13 cellular contexts compared by ENCODE assay signal in the genomic region with DNA sequence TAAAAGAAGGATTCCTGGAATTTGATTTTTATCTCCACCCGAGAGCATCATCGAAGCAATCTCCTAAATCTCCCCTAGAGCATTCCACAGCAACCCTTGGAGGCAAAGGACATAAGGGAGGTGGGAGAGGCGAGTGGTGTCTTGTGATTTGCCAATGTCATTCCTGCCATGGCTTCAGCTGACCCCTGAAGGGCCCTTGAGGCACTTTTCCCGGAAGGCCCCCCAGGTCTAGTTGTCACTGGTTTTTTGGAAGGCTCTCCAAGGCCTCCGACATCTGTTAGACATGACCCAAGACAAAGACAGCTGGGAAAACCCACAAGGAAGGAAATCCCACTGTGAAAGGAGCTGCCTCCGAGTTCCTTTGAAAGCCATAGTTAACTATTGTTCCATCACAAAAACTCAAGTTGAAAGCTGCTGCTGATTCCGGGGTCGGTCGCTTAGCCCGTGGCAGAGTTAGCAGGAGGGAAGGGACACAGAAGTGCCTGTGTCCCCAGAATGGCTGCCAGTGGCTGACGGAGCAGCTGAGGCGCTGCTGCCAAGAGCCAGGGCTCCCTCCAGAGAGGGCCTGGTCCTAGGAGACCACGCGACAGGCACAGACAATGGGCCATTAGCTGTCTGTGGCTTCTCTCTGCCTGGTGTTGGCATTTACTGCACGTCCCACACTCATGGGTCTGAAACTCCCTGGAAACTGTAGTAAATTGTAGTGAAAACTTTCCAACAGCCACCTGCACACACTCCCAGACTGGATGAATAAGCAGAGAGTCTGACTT. TPM values are rescaled to one million over a fixed set of nuclear protein-coding genes. Genes with fewer than 3 reads are reported as not detected.
DNase-seq lines count a peak whose midpoint lies in the region; ATAC-seq, FAIRE-seq and TF ChIP-seq lines count a peak whose summit lies in the region.
"Had no signal": no experiment of that assay in that cellular context is flagged by ENCODE, and none has a peak within 500 bp of the region (broad histone marks: within the 10 kb centered on the region; RNA-seq: fewer than 3 reads in every experiment).

No MANE protein-coding gene starts in this region.

- H3K9ac ChIP-seq in astrocyte (ENCODE audit: low read length) (no peak overlapping the region), kidney (ENCODE audit: low read length in 2 of 2) (no peak overlapping the region)
- H3K9ac ChIP-seq: BLaER1 had no signal

- H3K9me3 Mint-ChIP-seq in astrocyte (ENCODE audit: unreplicated experiment): peaks cover 4% of the 10 kb centered on the region

- H2AFZ ChIP-seq in astrocyte (ENCODE audit: low read depth, low read length): peak overlapping the region; percentile 64

- peaks cover 26% of the 10 kb centered on the region for H3K4me1 Mint-ChIP-seq in astrocyte (ENCODE audit: low read depth, unreplicated experiment)

- H3K4me3 ChIP-seq in HEK293 (ENCODE audit: low read depth, low read length) (no peak overlapping the region), astrocyte (ENCODE audit: insufficient read depth, low read depth, low read length) (no peak overlapping the region), pancreas (no peak overlapping the region), kidney (ENCODE audit: low read length in 2 of 2) (no peak overlapping the region), lower leg skin (ENCODE audit: low read depth, poor library complexity, severe bottlenecking) (no peak overlapping the region)
- H3K4me3 ChIP-seq: BLaER1 had no signal

- H3K27me3 ChIP-seq in astrocyte (ENCODE audit: insufficient read depth, low read length) (no peaks in the 10 kb centered on the region), pancreas (no peaks in the 10 kb centered on the region)
- H3K27me3 ChIP-seq: BLaER1 had no signal

- peak overlapping the region; percentile 36 for H3K27ac Mint-ChIP-seq in astrocyte (ENCODE audit: unreplicated experiment)

- H3K4me3 Mint-ChIP-seq in astrocyte (ENCODE audit: unreplicated experiment): peak overlapping the region; percentile 47

- no peaks in the 10 kb centered on the region for H3K36me3 ChIP-seq in HEK293 (ENCODE audit: control insufficient read depth in 2 of 2, insufficient read depth in 1 of 2, low read length in 2 of 2)
- no peaks in the 10 kb centered on the region for H3K36me3 ChIP-seq in astrocyte (ENCODE audit: insufficient read depth, low read length)
- H3K36me3 ChIP-seq in pancreas: no peaks in the 10 kb centered on the region
- H3K36me3 ChIP-seq in kidney (ENCODE audit: control insufficient read depth in 1 of 2, insufficient read depth in 2 of 2, low read length in 2 of 2): no peaks in the 10 kb centered on the region
- H3K36me3 ChIP-seq: BLaER1 had no signal

- no peaks in the 10 kb centered on the region for H3K79me2 ChIP-seq in astrocyte (ENCODE audit: insufficient read depth, low read length)

- peak; percentile 48 to 82 (median 60) for ATAC-seq in pancreas
- no peak for ATAC-seq in activated CD4-positive, CD25-positive, alpha-beta regulatory T cell treated with anti-CD3 and anti-CD28 coated beads, Interleukin-2, amount 50 U/mL, for 24 hours

- H3K27ac ChIP-seq in HEK293 (ENCODE audit: extremely low read depth, low read depth, low read length): no peak overlapping the region
- no peak overlapping the region for H3K27ac ChIP-seq in astrocyte (ENCODE audit: low read depth, low read length)
- H3K27ac ChIP-seq in pancreas: no peak overlapping the region
- H3K27ac ChIP-seq in kidney (ENCODE audit: low read depth in 2 of 2, low read length in 2 of 2): no peak overlapping the region
- H3K27ac ChIP-seq: BLaER1, VCaP had no signal

- H3K27me3 Mint-ChIP-seq in astrocyte (ENCODE audit: low read depth, unreplicated experiment): peaks cover 2% of the 10 kb centered on the region

- no peak for TF ChIP-seq CTCF in HEK293 (tag by site-specific recombination; IDR thresholded peaks at IDR 0.05)
- no peak for TF ChIP-seq CTCF in astrocyte (IDR thresholded peaks at IDR 0.05; ENCODE audit: insufficient read depth, low read depth, low read length)
- no peak for TF ChIP-seq CTCF in pancreas (IDR thresholded peaks at IDR 0.05)
- TF ChIP-seq CTCF in kidney (IDR thresholded peaks at IDR 0.05; ENCODE audit: borderline replicate concordance, extremely low read depth, insufficient read depth): no peak
- no peak for TF ChIP-seq CTCF in lower leg skin (IDR thresholded peaks at IDR 0.05)

- POLR2A ChIA-PET in HEK293 (lab: Yijun Ruan, JAX): no interaction called here

- 71 to 73% methylated on average over 15 of the region's 15 CpGs for WGBS in pancreas, 2 donors
- 54 to 59% methylated on average over 15 of the region's 15 CpGs for WGBS in lower leg skin, 2 donors

- intact Hi-C loops in pancreas (cut with DNase I) (no loop called here), kidney (cut with DNase I) (loop anchor here (10.0 kb wide), 1 partner anchor 146 kb away; no protein-coding TSS in a partner anchor), lower leg skin (cut with DNase I; ENCODE audit: low total_unique reads) (no loop called here)

- H3K36me3 Mint-ChIP-seq in astrocyte (ENCODE audit: low read depth, unreplicated experiment): no peaks in the 10 kb centered on the region

- CTCF ChIA-PET in HEK293 (lab: Yijun Ruan, JAX): interaction anchor here (0.6 to 4.9 kb wide), 4 partner anchors 9 to 1167 kb away, joined by 3 to 24 read pairs (median 4); no protein-coding TSS in a partner anchor

- peak overlapping the region; percentile 26 for H3K4me2 ChIP-seq in astrocyte (ENCODE audit: low read length)
- H3K4me2 ChIP-seq: BLaER1 had no signal

- H4K20me1 ChIP-seq in astrocyte (ENCODE audit: insufficient read depth, low read length): no peaks in the 10 kb centered on the region
- H4K20me1 ChIP-seq: BLaER1 had no signal

- no peak for DNase-seq in astrocyte (ENCODE audit: low read depth)
- DNase-seq in hippocampal formation (lab: John Stamatoyannopoulos, UW): peak; percentile 83 to 94
- peak in 2 of 6 donors; percentile 20 to 55 for DNase-seq in pancreas
- no peak for DNase-seq in kidney
- no peak for DNase-seq in lower leg skin (ENCODE audit: low spot score in 2 of 2)
- no peak for DNase-seq in H54 (ENCODE audit: insufficient read length, low spot score)
- DNase-seq: activated naive CD4-positive, alpha-beta T cell treated with anti-CD3 and anti-CD28 coated beads, Interleukin-2, amount 50 U/mL, for 16 hours; DND-41; NK-92 treated with Interleukin-12 subunit alpha and Interleukin-12 subunit beta, amount 100 ng/mL, for 24 hours had no signal

- TF ChIP-seq POLR2A in lower leg skin (IDR thresholded peaks at IDR 0.05) (no peak), H54 (IDR thresholded peaks at IDR 0.05; ENCODE audit: low read depth, low read length) (no peak)

- FAIRE-seq in astrocyte (lab: Jason Lieb, UNC): no peak
- FAIRE-seq in pancreas (lab: Jason Lieb, UNC): no peak
- FAIRE-seq in kidney (lab: Jason Lieb, UNC): no peak
- no peak for FAIRE-seq in H54 (lab: Jason Lieb, UNC)

- H3K4me1 ChIP-seq in HEK293 (ENCODE audit: control insufficient read depth, insufficient read depth, low read length) (no peaks in the 10 kb centered on the region), astrocyte (ENCODE audit: insufficient read depth, low read length) (peaks cover 14% of the 10 kb centered on the region), pancreas (peaks cover 0 to 4% (median 0%) of the 10 kb centered on the region in 3 donors), kidney (ENCODE audit: control insufficient read depth in 1 of 2, insufficient read depth in 1 of 2, low read depth in 1 of 2, low read length in 2 of 2) (no peaks in the 10 kb centered on the region)
- H3K4me1 ChIP-seq: BLaER1 had no signal

- no peaks in the 10 kb centered on the region for H3K9me3 ChIP-seq in HEK293 (ENCODE audit: control insufficient read depth, insufficient read depth, low read depth, low read length)
- no peaks in the 10 kb centered on the region for H3K9me3 ChIP-seq in astrocyte (ENCODE audit: insufficient read depth, low read depth, low read length)
- H3K9me3 ChIP-seq in pancreas: no peaks in the 10 kb centered on the region
- H3K9me3 ChIP-seq in kidney (ENCODE audit: control insufficient read depth in 1 of 2, low read length in 2 of 2): no peaks in the 10 kb centered on the region
- H3K9me3 ChIP-seq: BLaER1 had no signal

TF ChIP-seq in HEK293, 187 proteins besides CTCF, POLR2A, EP300 and RAD21:
- TF ChIP-seq ZNF610 (tag by site-specific recombination; IDR thresholded peaks at IDR 0.05; ENCODE audit: borderline replicate concordance): no peak
- TF ChIP-seq ZBTB20 (tag by site-specific recombination; IDR thresholded peaks at IDR 0.05): peak; percentile 76
- TF ChIP-seq KLF8 (tag by site-specific recombination; IDR thresholded peaks at IDR 0.05): no peak

RNA-seq across cellular contexts. Expression of a gene that starts 24.4 kb away (rescaled TPM):
- total RNA-seq in astrocyte (291 and 347 TPM in 2 replicates), pancreas (10 to 100 TPM; 27.3 to 82.5 (median 34.1) TPM), kidney (149 TPM), lower leg skin (100 to 1,000 TPM in 1 of 4 donors, 10 to 100 TPM in 3; 47.8 to 101 (median 64.5) TPM)
- polyA plus RNA-seq in pancreas (10 to 100 TPM; 39.9 to 44.5 TPM), kidney (ENCODE audit: insufficient read depth, low read depth, low replicate concordance) (9.5 TPM)

Comparison
In these comparisons a context has a peak if more than half of its experiments do, and no peak if none do; other contexts are left out.
1. DNase-seq: peak in hippocampal formation (2 of 2); none in astrocyte (single experiment), kidney (single experiment), lower leg skin (0 of 2) and H54 (single experiment).
2. ATAC-seq: peak in pancreas (4 of 4); none in activated CD4-positive, CD25-positive, alpha-beta regulatory T cell treated with anti-CD3 and anti-CD28 coated beads, Interleukin-2, amount 50 U/mL, for 24 hours (0 of 2).